In genomic region chr3:177622520-177622919, GRCh38 we compare ENCODE assay signal across 16 cellular contexts.
DNase-seq lines count a peak whose midpoint lies in the region; ATAC-seq and TF ChIP-seq lines count a peak whose summit lies in the region.
"Had no signal": no experiment of that assay in that cellular context is flagged by ENCODE, and none has a peak within 500 bp of the region (broad histone marks: within the 10 kb centered on the region; RNA-seq: fewer than 3 reads in every experiment).

No MANE protein-coding gene starts in this region.

- H3K27ac Mint-ChIP-seq in HFFc6, result no peak overlapping the region
- no peak overlapping the region for H3K27ac Mint-ChIP-seq in chondrocyte (ENCODE audit: unreplicated experiment)
- no peak overlapping the region for H3K27ac Mint-ChIP-seq in stimulated activated naive CD8-positive, alpha-beta T cell treated with anti-CD3 and anti-CD28 coated beads, Interleukin-15, amount 100 ng/mL, for 72 hours
- H3K27ac Mint-ChIP-seq: activated naive CD4-positive, alpha-beta T cell treated with anti-CD3 and anti-CD28 coated beads, Interleukin-2, amount 50 U/mL, for 24 hours; stimulated activated memory B cell treated with anti-CD40 and anti-IgM and Interleukin-4, amounts not matched to agents 10 μg/mL and 1 μg/mL and 100 μg/mL, for 72 hours had no signal

- H3K9me3 Mint-ChIP-seq in HFFc6 (no peaks in the 10 kb centered on the region), chondrocyte (ENCODE audit: low read depth) (peaks cover 2% of the 10 kb centered on the region)
- H3K9me3 Mint-ChIP-seq in stimulated activated naive CD8-positive, alpha-beta T cell treated with anti-CD3 and anti-CD28 coated beads, Interleukin-15, amount 100 ng/mL, for 72 hours, result peaks cover 0 to 4% of the 10 kb centered on the region in 2 donors
- H3K9me3 Mint-ChIP-seq: activated naive CD4-positive, alpha-beta T cell treated with anti-CD3 and anti-CD28 coated beads, Interleukin-2, amount 50 U/mL, for 24 hours had no signal

- H3K4me1 Mint-ChIP-seq in HFFc6 (ENCODE audit: low read depth), result peaks cover 24% of the 10 kb centered on the region
- peaks cover 69% of the 10 kb centered on the region for H3K4me1 Mint-ChIP-seq in chondrocyte (ENCODE audit: low read depth)
- peaks cover 27% of the 10 kb centered on the region for H3K4me1 Mint-ChIP-seq in stimulated activated naive CD8-positive, alpha-beta T cell treated with anti-CD3 and anti-CD28 coated beads, Interleukin-15, amount 100 ng/mL, for 72 hours

- no peaks in the 10 kb centered on the region; the same call in 1 of the 2 replicates for H3K27me3 Mint-ChIP-seq in HFFc6 (ENCODE audit: insufficient read depth)
- no peaks in the 10 kb centered on the region for H3K27me3 Mint-ChIP-seq in chondrocyte (ENCODE audit: low read depth)
- H3K27me3 Mint-ChIP-seq in stimulated activated naive CD8-positive, alpha-beta T cell treated with anti-CD3 and anti-CD28 coated beads, Interleukin-15, amount 100 ng/mL, for 72 hours, result no peaks in the 10 kb centered on the region
- H3K27me3 Mint-ChIP-seq: activated naive CD4-positive, alpha-beta T cell treated with anti-CD3 and anti-CD28 coated beads, Interleukin-2, amount 50 U/mL, for 24 hours; stimulated activated memory B cell treated with anti-CD40 and anti-IgM and Interleukin-4, amounts not matched to agents 10 μg/mL and 1 μg/mL and 100 μg/mL, for 72 hours had no signal

- H3K36me3 Mint-ChIP-seq in HFFc6 (ENCODE audit: low read depth) (no peaks in the 10 kb centered on the region), chondrocyte (ENCODE audit: low read depth) (peaks cover 1% of the 10 kb centered on the region)
- H3K36me3 Mint-ChIP-seq: stimulated activated memory B cell treated with anti-CD40 and anti-IgM and Interleukin-4, amounts not matched to agents 10 μg/mL and 1 μg/mL and 100 μg/mL, for 72 hours had no signal

- ATAC-seq in GM21529 (IDR thresholded peaks at IDR 0.05; ENCODE audit: unreplicated experiment), result no peak
- no peak for ATAC-seq in stimulated activated naive CD8-positive, alpha-beta T cell treated with anti-CD3 and anti-CD28 coated beads, Interleukin-15, amount 100 ng/mL, for 72 hours
- ATAC-seq in GM19328 (IDR thresholded peaks at IDR 0.05; ENCODE audit: unreplicated experiment), result no peak
- ATAC-seq: activated CD4-positive, CD25-positive, alpha-beta regulatory T cell treated with anti-CD3 and anti-CD28 coated beads, Interleukin-2, amount 50 U/mL, for 24 hours; gastrocnemius medialis; stimulated activated memory B cell treated with anti-CD40 and anti-IgM and Interleukin-4, amounts not matched to agents 10 μg/mL and 1 μg/mL and 100 μg/mL, for 72 hours had no signal

- DNase-seq in AG09319 (ENCODE audit: extremely low read depth, low read depth) (no peak), HFFc6 (no peak), chondrocyte (ENCODE audit: low spot score) (no peak), lung microvascular endothelial cell (ENCODE audit: low read depth in 2 of 2) (peak; percentile 28 to 81)
- DNase-seq in stimulated activated naive CD8-positive, alpha-beta T cell treated with anti-CD3 and anti-CD28 coated beads, Interleukin-15, amount 100 ng/mL, for 72 hours, result no peak
- DNase-seq: activated CD8-positive, alpha-beta memory T cell treated with anti-CD3 and anti-CD28 coated beads for 24 hours; DND-41; gastrocnemius medialis; NCI-H1417; NCI-H526 treated with DMSO at 0.1 percent for 48 hours; retina had no signal

- TF ChIP-seq CTCF in AG09319 (IDR thresholded peaks at IDR 0.05; ENCODE audit: low read depth, low read length), result peak; percentile 6; the same call in 1 of the 2 replicates
- 0 out of 2 replicates have a peak, but pooled peaks have one; percentile 15 for TF ChIP-seq CTCF in HFFc6 (IDR thresholded peaks at IDR 0.05)
- TF ChIP-seq CTCF in chondrocyte (IDR thresholded peaks at IDR 0.05), result peak; percentile 49

- no peak overlapping the region for H3K4me3 Mint-ChIP-seq in HFFc6
- H3K4me3 Mint-ChIP-seq in chondrocyte (ENCODE audit: unreplicated experiment), result no peak overlapping the region
- H3K4me3 Mint-ChIP-seq in stimulated activated naive CD8-positive, alpha-beta T cell treated with anti-CD3 and anti-CD28 coated beads, Interleukin-15, amount 100 ng/mL, for 72 hours, result no peak overlapping the region
- H3K4me3 Mint-ChIP-seq: activated naive CD4-positive, alpha-beta T cell treated with anti-CD3 and anti-CD28 coated beads, Interleukin-2, amount 50 U/mL, for 24 hours; stimulated activated memory B cell treated with anti-CD40 and anti-IgM and Interleukin-4, amounts not matched to agents 10 μg/mL and 1 μg/mL and 100 μg/mL, for 72 hours had no signal

Comparison
In these comparisons a context has a peak if more than half of its experiments do, and no peak if none do; other contexts are left out.
1. DNase-seq: peak in lung microvascular endothelial cell (2 of 2); none in AG09319 (single experiment), HFFc6 (single experiment), chondrocyte (single experiment) and stimulated activated naive CD8-positive, alpha-beta T cell treated with anti-CD3 and anti-CD28 coated beads, Interleukin-15, amount 100 ng/mL, for 72 hours (0 of 2).
2. Peak in every context shown above with its lines, with median percentiles within 50 percentile points of each other: CTCF ChIP-seq.